8 cellular contexts compared by ENCODE assay signal in genomic region chr1:183194527-183195145, GRCh38. TPM values are rescaled to one million over a fixed set of nuclear protein-coding genes. Genes with fewer than 3 reads are reported as not detected.
DNase-seq lines count a peak whose midpoint lies in the region; ATAC-seq and TF ChIP-seq lines count a peak whose summit lies in the region.

No MANE protein-coding gene starts in this region.

- peaks cover 2% of the 10 kb centered on the region for H3K27me3 ChIP-seq in CD4-positive, CD25-positive, alpha-beta regulatory T cell (ENCODE audit: control insufficient read depth, insufficient read depth, low read length)
- H3K27me3 ChIP-seq in Peyer's patch (no peaks in the 10 kb centered on the region), A673 (replicated peaks; ENCODE audit: insufficient read depth, low read depth, low read length, poor library complexity) (no peaks in the 10 kb centered on the region)

- POLR2A ChIA-PET in activated CD8-positive, alpha-beta T cell treated with anti-CD3 and anti-CD28 coated beads, Interleukin-2, amount 10 ng/mL, durations not matched to agents 7 days and 5 days (lab: Charles Lee), result no interaction called here
- POLR2A ChIA-PET in A673 (lab: Charles Lee; ENCODE audit: low non-redundant PET), result no interaction called here

- no peak overlapping the region for H3K4me3 Mint-ChIP-seq in CD4-positive, CD25-positive, alpha-beta regulatory T cell
- H3K4me3 Mint-ChIP-seq in activated CD8-positive, alpha-beta T cell treated with anti-CD3 and anti-CD28 coated beads, Interleukin-2, amount 10 ng/mL, durations not matched to agents 7 days and 5 days, result peak overlapping the region; percentile 56

- H3K27ac Mint-ChIP-seq in CD4-positive, CD25-positive, alpha-beta regulatory T cell, result no peak overlapping the region
- H3K27ac Mint-ChIP-seq in activated CD8-positive, alpha-beta T cell treated with anti-CD3 and anti-CD28 coated beads, Interleukin-2, amount 10 ng/mL, durations not matched to agents 7 days and 5 days, result peak overlapping the region; percentile 51

- TF ChIP-seq POLR2A in Peyer's patch (IDR thresholded peaks at IDR 0.05), result no peak

- CTCF ChIA-PET in activated CD8-positive, alpha-beta T cell treated with anti-CD3 and anti-CD28 coated beads, Interleukin-2, amount 10 ng/mL, durations not matched to agents 7 days and 5 days (lab: Charles Lee), result interaction anchor here (1.0 to 2.5 kb wide), 2 partner anchors 11 to 33 kb away, joined by 4 to 10 read pairs; no protein-coding TSS in a partner anchor
- CTCF ChIA-PET in A673 (lab: Charles Lee), result no interaction called here

- BruUV-seq in A673 (replicated peaks; lab: Mats Ljungman, UMichigan), result no TSS peak

- H3K9me3 Mint-ChIP-seq in CD4-positive, CD25-positive, alpha-beta regulatory T cell, result peaks cover 0 to 2% (median 0%) of the 10 kb centered on the region in 7 donors
- H3K9me3 Mint-ChIP-seq in activated CD8-positive, alpha-beta T cell treated with anti-CD3 and anti-CD28 coated beads, Interleukin-2, amount 10 ng/mL, durations not matched to agents 7 days and 5 days (ENCODE audit: insufficient read depth), result no peaks in the 10 kb centered on the region

- intact Hi-C loops in posterior cingulate gyrus (cut with DNase I), result no loop called here
- intact Hi-C loops in A673 (cut with micrococcal nuclease; ENCODE audit: unreplicated experiment), result no loop called here

- DNase-seq in CD4-positive, CD25-positive, alpha-beta regulatory T cell, result peak in 1 of 3 donors; percentile 82
- DNase-seq in activated CD8-positive, alpha-beta T cell treated with anti-CD3 and anti-CD28 coated beads, Interleukin-2, amount 10 ng/mL, durations not matched to agents 7 days and 5 days, result peak; percentile 67
- DNase-seq in Peyer's patch (no peak), posterior cingulate gyrus (no peak), A673 (ENCODE audit: low spot score) (no peak), EL (no peak)

- H3K4me1 Mint-ChIP-seq in CD4-positive, CD25-positive, alpha-beta regulatory T cell, result peaks cover 0 to 11% (median 7%) of the 10 kb centered on the region in 4 donors
- H3K4me1 Mint-ChIP-seq in activated CD8-positive, alpha-beta T cell treated with anti-CD3 and anti-CD28 coated beads, Interleukin-2, amount 10 ng/mL, durations not matched to agents 7 days and 5 days (ENCODE audit: low read depth), result peaks cover 21% of the 10 kb centered on the region

- H3K27ac ChIP-seq in CD4-positive, CD25-positive, alpha-beta regulatory T cell (ENCODE audit: insufficient read depth, low read length, poor library complexity, severe bottlenecking), result no peak overlapping the region
- H3K27ac ChIP-seq in Peyer's patch, result peak overlapping the region in 2 of 4 donors; percentile 56 to 74
- no peak overlapping the region for H3K27ac ChIP-seq in A673 (ENCODE audit: low read depth, low read length, poor library complexity, severe bottlenecking)

- no peaks in the 10 kb centered on the region for H3K4me1 ChIP-seq in CD4-positive, CD25-positive, alpha-beta regulatory T cell (ENCODE audit: control insufficient read depth, insufficient read depth, low read length, poor library complexity, severe bottlenecking)
- H3K4me1 ChIP-seq in Peyer's patch (peaks cover 0 to 8% (median 0%) of the 10 kb centered on the region in 4 donors), A673 (ENCODE audit: insufficient read depth, low read length, poor library complexity, severe bottlenecking) (no peaks in the 10 kb centered on the region)

- H3K36me3 ChIP-seq in CD4-positive, CD25-positive, alpha-beta regulatory T cell (ENCODE audit: control insufficient read depth, insufficient read depth, low read length), result no peaks in the 10 kb centered on the region
- H3K36me3 ChIP-seq in Peyer's patch, result no peaks in the 10 kb centered on the region
- no peaks in the 10 kb centered on the region for H3K36me3 ChIP-seq in A673 (ENCODE audit: insufficient read depth, low read length, poor library complexity, severe bottlenecking)

- H3K4me3 ChIP-seq in CD4-positive, CD25-positive, alpha-beta regulatory T cell (ENCODE audit: low read depth, low read length), result no peak overlapping the region
- no peak overlapping the region for H3K4me3 ChIP-seq in Peyer's patch
- no peak overlapping the region for H3K4me3 ChIP-seq in A673 (ENCODE audit: low read depth, low read length, poor library complexity, severe bottlenecking)

- no peak for TF ChIP-seq CTCF in Peyer's patch (IDR thresholded peaks at IDR 0.05)
- TF ChIP-seq CTCF in A673 (conservative IDR thresholded peaks at IDR 0.05; ENCODE audit: low read depth, low read length), result no peak

- H3K9me3 ChIP-seq in CD4-positive, CD25-positive, alpha-beta regulatory T cell (ENCODE audit: control insufficient read depth in 2 of 2, low read length in 2 of 2), result no peaks in the 10 kb centered on the region
- H3K9me3 ChIP-seq in Peyer's patch (no peaks in the 10 kb centered on the region), A673 (ENCODE audit: low read depth, low read length, poor library complexity, severe bottlenecking) (no peaks in the 10 kb centered on the region)

- no peaks in the 10 kb centered on the region for H3K36me3 Mint-ChIP-seq in CD4-positive, CD25-positive, alpha-beta regulatory T cell
- no peaks in the 10 kb centered on the region for H3K36me3 Mint-ChIP-seq in activated CD8-positive, alpha-beta T cell treated with anti-CD3 and anti-CD28 coated beads, Interleukin-2, amount 10 ng/mL, durations not matched to agents 7 days and 5 days (ENCODE audit: low read depth)

- ATAC-seq in CD4-positive, CD25-positive, alpha-beta regulatory T cell (ENCODE audit: low read depth in 2 of 2), result peak; percentile 69 to 73
- ATAC-seq in GM19328 (IDR thresholded peaks at IDR 0.05; ENCODE audit: unreplicated experiment) (peak; percentile 95), HG03097 (IDR thresholded peaks at IDR 0.05; ENCODE audit: low FRiP score, unreplicated experiment) (peak; percentile 89)
- peak; percentile 97 for ATAC-seq in activated CD8-positive, alpha-beta T cell treated with anti-CD3 and anti-CD28 coated beads, Interleukin-2, amount 10 ng/mL, durations not matched to agents 7 days and 5 days

- H3K27me3 Mint-ChIP-seq in CD4-positive, CD25-positive, alpha-beta regulatory T cell, result peaks cover 8% of the 10 kb centered on the region
- H3K27me3 Mint-ChIP-seq in activated CD8-positive, alpha-beta T cell treated with anti-CD3 and anti-CD28 coated beads, Interleukin-2, amount 10 ng/mL, durations not matched to agents 7 days and 5 days (ENCODE audit: low read depth), result peaks cover 29% of the 10 kb centered on the region

RNA-seq across cellular contexts. Expression of gene LAMC2, which starts 8.6 kb away (rescaled TPM):
- not detected for total RNA-seq in CD4-positive, CD25-positive, alpha-beta regulatory T cell
- not detected for polyA plus RNA-seq in CD4-positive, CD25-positive, alpha-beta regulatory T cell
- not detected for total RNA-seq in activated CD8-positive, alpha-beta T cell treated with anti-CD3 and anti-CD28 coated beads, Interleukin-2, amount 10 ng/mL, durations not matched to agents 7 days and 5 days
- 10 to 100 TPM in 3 of 4 donors, 1 to 10 TPM in 1; 3.3 to 29.7 (median 17.3) TPM for total RNA-seq in Peyer's patch
- 0.11 and 0.26 TPM in 2 replicates for total RNA-seq in A673 (2021)
